Comparison of ENCODE assay signal across 18 cellular contexts in the genomic region with DNA sequence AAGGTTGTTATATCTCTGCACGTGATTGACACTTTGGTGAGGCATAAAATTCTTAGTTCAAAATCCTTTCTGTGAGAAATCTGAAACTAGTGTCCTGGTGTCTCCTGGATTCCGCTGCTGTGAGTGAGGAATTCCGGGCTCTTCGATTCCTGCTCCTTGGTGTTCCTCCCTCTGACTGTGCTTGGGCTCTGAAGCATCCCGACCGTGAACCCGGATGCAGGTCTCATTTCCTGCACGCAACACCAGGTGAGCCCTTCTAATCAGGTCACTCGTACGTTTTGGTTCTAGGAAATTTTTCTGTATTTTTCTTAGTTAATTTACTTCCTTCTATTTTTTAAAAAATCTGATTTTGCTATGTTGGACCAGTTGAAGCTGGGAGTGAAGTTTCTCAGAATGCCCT.
DNase-seq lines count a peak whose midpoint lies in the region; ATAC-seq and TF ChIP-seq lines count a peak whose summit lies in the region.
"Had no signal": no experiment of that assay in that cellular context is flagged by ENCODE, and none has a peak within 500 bp of the region (broad histone marks: within the 10 kb centered on the region; RNA-seq: fewer than 3 reads in every experiment).

No MANE protein-coding gene starts in this region.

- ATAC-seq in naive thymus-derived CD8-positive, alpha-beta T cell, result peak in 1 of 2 donors; percentile 6
- ATAC-seq in HG03439 (IDR thresholded peaks at IDR 0.05; ENCODE audit: unreplicated experiment), result no peak
- no peak for ATAC-seq in GM19397 (IDR thresholded peaks at IDR 0.05; ENCODE audit: unreplicated experiment)
- ATAC-seq in GM19351 (IDR thresholded peaks at IDR 0.05; ENCODE audit: unreplicated experiment), result no peak

- H3K27me3 ChIP-seq in BLaER1, result no peaks in the 10 kb centered on the region
- H3K27me3 ChIP-seq: breast epithelium, uterus had no signal

- no peak for TF ChIP-seq CTCF in GM10248 (IDR thresholded peaks at IDR 0.05; ENCODE audit: control extremely low read depth, extremely low read depth, low read depth, missing control alignments)

- peaks cover 2% of the 10 kb centered on the region for H3K36me3 Mint-ChIP-seq in activated T-helper 1 cell treated with anti-CD3 and anti-CD28 coated beads, Interleukin-12 subunit alpha, Interleukin-12 subunit beta, Interleukin-2, Interleukin-4 antibody, amounts not matched to agents 30 ng/mL and 10 ng/mL and 1 ng/mL, durations not matched to agents 14 hours and 24 hours and 36 hours (ENCODE audit: low read depth)
- H3K36me3 Mint-ChIP-seq in naive thymus-derived CD8-positive, alpha-beta T cell, result peaks cover 0 to 2% (median 0%) of the 10 kb centered on the region in 3 donors

- POLR2A ChIA-PET in GM10248 (lab: Yijun Ruan, JAX), result no interaction called here
- POLR2A ChIA-PET in naive thymus-derived CD8-positive, alpha-beta T cell (lab: Charles Lee), result interaction anchor here (0.9 kb wide), 1 partner anchor 73 kb away, joined by 4 read pairs; no protein-coding TSS in a partner anchor

- peaks cover 55% of the 10 kb centered on the region for H3K4me1 ChIP-seq in BLaER1
- H3K4me1 ChIP-seq: breast epithelium, uterus had no signal

- CTCF ChIA-PET in GM10248 (lab: Yijun Ruan, JAX), result interaction anchor here (0.9 kb wide), 1 partner anchor 12 kb away, joined by 4 read pairs; no protein-coding TSS in a partner anchor

- intact Hi-C loops in activated T-helper 1 cell treated with anti-CD3 and anti-CD28 coated beads, Interleukin-12 subunit alpha, Interleukin-12 subunit beta, Interleukin-2, Interleukin-4 antibody, amounts not matched to agents 30 ng/mL and 10 ng/mL and 1 ng/mL, durations not matched to agents 14 hours and 24 hours and 36 hours (cut with micrococcal nuclease), result loop anchor here (1.0 kb wide), 1 partner anchor 74 kb away; no protein-coding TSS in a partner anchor

- no peaks in the 10 kb centered on the region for H4K20me1 ChIP-seq in BLaER1

- H3K9me3 ChIP-seq in BLaER1, result no peaks in the 10 kb centered on the region
- H3K9me3 ChIP-seq: breast epithelium, uterus had no signal

- peak overlapping the region; percentile 69 for H3K27ac Mint-ChIP-seq in activated T-helper 1 cell treated with anti-CD3 and anti-CD28 coated beads, Interleukin-12 subunit alpha, Interleukin-12 subunit beta, Interleukin-2, Interleukin-4 antibody, amounts not matched to agents 30 ng/mL and 10 ng/mL and 1 ng/mL, durations not matched to agents 14 hours and 24 hours and 36 hours
- peak overlapping the region in 9 of 10 donors; percentile 0 to 97 (median 37) for H3K27ac Mint-ChIP-seq in naive thymus-derived CD8-positive, alpha-beta T cell

- H3K27ac ChIP-seq in BLaER1, result peak overlapping the region; percentile 62
- H3K27ac ChIP-seq: breast epithelium, uterus had no signal

- peak overlapping the region; percentile 72 for H3K4me2 ChIP-seq in BLaER1
- H3K4me2 ChIP-seq: smooth muscle cell had no signal

- no peaks in the 10 kb centered on the region for H3K9me3 Mint-ChIP-seq in activated T-helper 1 cell treated with anti-CD3 and anti-CD28 coated beads, Interleukin-12 subunit alpha, Interleukin-12 subunit beta, Interleukin-2, Interleukin-4 antibody, amounts not matched to agents 30 ng/mL and 10 ng/mL and 1 ng/mL, durations not matched to agents 14 hours and 24 hours and 36 hours
- no peaks in the 10 kb centered on the region for H3K9me3 Mint-ChIP-seq in naive thymus-derived CD8-positive, alpha-beta T cell

- H3K9ac ChIP-seq in BLaER1, result no peak overlapping the region

- H3K4me1 Mint-ChIP-seq in activated T-helper 1 cell treated with anti-CD3 and anti-CD28 coated beads, Interleukin-12 subunit alpha, Interleukin-12 subunit beta, Interleukin-2, Interleukin-4 antibody, amounts not matched to agents 30 ng/mL and 10 ng/mL and 1 ng/mL, durations not matched to agents 14 hours and 24 hours and 36 hours (ENCODE audit: low read depth), result peaks cover 20% of the 10 kb centered on the region
- peaks cover 15 to 31% (median 26%) of the 10 kb centered on the region in 4 donors for H3K4me1 Mint-ChIP-seq in naive thymus-derived CD8-positive, alpha-beta T cell

- no peak overlapping the region for H3K4me3 ChIP-seq in BLaER1
- H3K4me3 ChIP-seq: breast epithelium, smooth muscle cell, uterus had no signal

- no peaks in the 10 kb centered on the region for H3K27me3 Mint-ChIP-seq in activated T-helper 1 cell treated with anti-CD3 and anti-CD28 coated beads, Interleukin-12 subunit alpha, Interleukin-12 subunit beta, Interleukin-2, Interleukin-4 antibody, amounts not matched to agents 30 ng/mL and 10 ng/mL and 1 ng/mL, durations not matched to agents 14 hours and 24 hours and 36 hours (ENCODE audit: insufficient read depth)
- no peaks in the 10 kb centered on the region for H3K27me3 Mint-ChIP-seq in naive thymus-derived CD8-positive, alpha-beta T cell

- H3K4me3 Mint-ChIP-seq in activated T-helper 1 cell treated with anti-CD3 and anti-CD28 coated beads, Interleukin-12 subunit alpha, Interleukin-12 subunit beta, Interleukin-2, Interleukin-4 antibody, amounts not matched to agents 30 ng/mL and 10 ng/mL and 1 ng/mL, durations not matched to agents 14 hours and 24 hours and 36 hours, result peak overlapping the region; percentile 32
- H3K4me3 Mint-ChIP-seq in naive thymus-derived CD8-positive, alpha-beta T cell, result peak overlapping the region; percentile 1 to 74 (median 66)

- DNase-seq in GM10248 (ENCODE audit: extremely low spot score) (peak; percentile 0), mesenteric fat pad (ENCODE audit: low spot score) (no peak)
- no peak for DNase-seq in activated T-helper 1 cell treated with anti-CD3 and anti-CD28 coated beads, Interleukin-12 subunit alpha, Interleukin-12 subunit beta, Interleukin-2, Interleukin-4 antibody, amounts not matched to agents 30 ng/mL and 10 ng/mL and 1 ng/mL, durations not matched to agents 14 hours and 24 hours and 36 hours (ENCODE audit: low spot score)
- no peak for DNase-seq in naive thymus-derived CD8-positive, alpha-beta T cell
- DNase-seq: activated CD4-positive, alpha-beta T cell treated with anti-CD3 and anti-CD28 coated beads, Interleukin-2, amount 50 U/mL, for 4 hours; activated naive CD4-positive, alpha-beta T cell; DMS153; hippocampal formation; NCI-H446 treated with DMSO at 0.1 percent for 48 hours; SHP77; T-helper 9 cell; uterus had no signal

- no peaks in the 10 kb centered on the region for H3K36me3 ChIP-seq in BLaER1
- H3K36me3 ChIP-seq: breast epithelium, uterus had no signal
